Comparison of ENCODE assay signal across 1 cellular context in genomic region chr3:98779936-98780335, GRCh38.
TF ChIP-seq lines count a peak whose summit lies in the region.

No MANE protein-coding gene starts in this region.

TF ChIP-seq in HepG2, 621 proteins besides CTCF, POLR2A, EP300 and RAD21:
- no peak for TF ChIP-seq HDAC2 (CRISPR knock-in tag; IDR thresholded peaks at IDR 0.05)
- no peak for TF ChIP-seq FOXO1 (CRISPR knock-in tag; IDR thresholded peaks at IDR 0.05)
- TF ChIP-seq NR1H2 (CRISPR knock-in tag; IDR thresholded peaks at IDR 0.05; ENCODE audit: borderline replicate concordance, low read depth), result no peak
- no peak for TF ChIP-seq HIVEP1 (CRISPR knock-in tag; IDR thresholded peaks at IDR 0.05)
- TF ChIP-seq SATB2 (CRISPR knock-in tag; IDR thresholded peaks at IDR 0.05), result no peak
